ENCODE assay signal across 10 cellular contexts in the genomic region with DNA sequence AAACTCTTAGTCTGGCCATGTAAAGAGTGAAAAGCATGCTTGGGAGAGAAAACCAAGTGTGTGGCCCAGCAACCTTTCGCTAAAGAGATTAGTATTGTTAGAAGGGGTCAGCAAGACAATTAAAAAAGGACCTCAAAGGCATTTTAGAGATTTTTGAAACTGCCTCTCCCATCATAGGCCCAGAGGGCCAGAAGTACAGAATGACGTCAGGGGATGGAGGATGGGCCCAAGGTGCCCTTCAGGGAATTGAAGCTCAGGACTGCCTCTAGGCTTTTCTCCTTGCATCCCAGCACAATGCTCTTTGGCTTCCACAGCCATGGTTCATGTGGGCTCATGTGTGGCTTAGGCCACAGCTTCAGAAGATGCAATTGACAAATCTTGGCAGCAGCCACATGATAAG.
"Had no signal": no experiment of that assay in that cellular context is flagged by ENCODE, and none has a peak within 500 bp of the region (broad histone marks: within the 10 kb centered on the region; RNA-seq: fewer than 3 reads in every experiment).

No MANE protein-coding gene starts in this region.

- H3K27ac ChIP-seq: GM23248, HL-60 had no signal

- FAIRE-seq: H1, H54, K562 had no signal

- H2AFZ ChIP-seq: GM23248 had no signal

- H3K9ac ChIP-seq: GM23248 had no signal

- H3K27ac Mint-ChIP-seq: HFFc6 had no signal

- H3K4me3 Mint-ChIP-seq: H9, HFFc6 had no signal

- H3K4me3 ChIP-seq: GM23248, K562 had no signal

- DNase-seq: GM23248, H9, HCEC 1CT, HFFc6, IMR-90, KG1 had no signal

- ATAC-seq: K562 had no signal
